10 cellular contexts compared by ENCODE assay signal in the genomic region with DNA sequence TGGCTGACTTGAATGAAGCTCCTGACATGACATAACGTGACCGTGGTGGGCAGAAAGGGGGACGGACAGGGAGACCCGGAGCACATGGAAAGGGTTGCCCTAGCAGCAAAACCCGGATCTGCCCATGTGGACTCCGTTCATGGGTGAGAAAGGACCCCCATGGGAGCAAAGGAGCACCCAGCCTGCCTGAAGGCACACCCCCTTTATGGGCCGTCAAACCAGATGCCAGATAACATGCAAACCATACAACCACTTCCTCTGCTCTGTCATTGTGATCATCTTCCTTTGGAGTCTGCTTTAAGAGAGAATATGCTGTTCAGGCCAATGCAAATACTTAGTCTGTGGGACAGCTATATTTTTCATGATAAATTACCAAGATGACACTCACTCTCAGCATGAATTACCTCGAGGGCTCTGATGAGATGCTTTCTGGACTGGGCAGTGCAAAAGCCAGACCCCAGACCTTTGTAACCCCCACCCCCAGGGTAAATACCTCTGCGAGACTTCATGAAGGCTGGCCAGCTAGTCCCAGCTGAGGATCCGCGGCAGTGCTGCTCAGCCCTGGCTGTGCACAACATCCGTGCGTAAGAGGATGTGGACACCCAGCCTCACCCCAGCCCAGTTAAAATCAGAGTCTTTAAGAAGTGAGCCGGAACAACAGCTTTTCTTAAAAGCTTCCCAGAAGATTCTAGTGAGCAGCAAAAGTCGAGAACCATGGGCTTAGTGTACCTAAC.
DNase-seq lines count a peak whose midpoint lies in the region; ATAC-seq and TF ChIP-seq lines count a peak whose summit lies in the region.
"Had no signal": no experiment of that assay in that cellular context is flagged by ENCODE, and none has a peak within 500 bp of the region (broad histone marks: within the 10 kb centered on the region; RNA-seq: fewer than 3 reads in every experiment).

No MANE protein-coding gene starts in this region.

- no peak overlapping the region for H3K27ac Mint-ChIP-seq in activated T-helper 17 cell treated with anti-CD3 and anti-CD28 coated beads, Interleukin-2, amount 50 U/mL, for 72 hours
- H3K27ac Mint-ChIP-seq in endothelial cell (ENCODE audit: unreplicated experiment), result no peak overlapping the region

- H3K27ac ChIP-seq in BLaER1, result no peak overlapping the region
- H3K27ac ChIP-seq: epithelial cell of prostate had no signal

- H4K20me1 ChIP-seq in BLaER1, result peaks cover 5% of the 10 kb centered on the region; the same call in 1 of the 2 replicates

- peaks cover 6% of the 10 kb centered on the region for H3K4me1 Mint-ChIP-seq in activated T-helper 17 cell treated with anti-CD3 and anti-CD28 coated beads, Interleukin-2, amount 50 U/mL, for 72 hours
- no peaks in the 10 kb centered on the region for H3K4me1 Mint-ChIP-seq in endothelial cell (ENCODE audit: unreplicated experiment)

- H3K36me3 ChIP-seq in BLaER1, result no peaks in the 10 kb centered on the region

- peaks cover 50% of the 10 kb centered on the region for H3K4me1 ChIP-seq in BLaER1

- no peaks in the 10 kb centered on the region for H3K27me3 ChIP-seq in BLaER1

- H3K4me2 ChIP-seq in BLaER1, result peak overlapping the region; percentile 62

- ATAC-seq in GM18861 (IDR thresholded peaks at IDR 0.05; ENCODE audit: unreplicated experiment), result peak; percentile 83
- ATAC-seq in HG03280 (IDR thresholded peaks at IDR 0.05; ENCODE audit: unreplicated experiment), result peak; percentile 78
- peak; percentile 67 for ATAC-seq in activated T-helper 17 cell treated with anti-CD3 and anti-CD28 coated beads, Interleukin-2, amount 50 U/mL, for 72 hours (replicated peaks)

- DNase-seq in endothelial cell (ENCODE audit: low spot score), result no peak
- DNase-seq in stimulated activated CD8-positive, alpha-beta memory T cell treated with anti-CD3 and anti-CD28 coated beads, Interleukin-4, amount 100 ng/mL, for 48 hours, result no peak
- no peak for DNase-seq in stimulated activated naive CD4-positive, alpha-beta T cell (lab: John Stamatoyannopoulos, UW)
- DNase-seq in activated effector memory CD4-positive, alpha-beta T cell treated with Interleukin-2 at 50 U/mL for 16 hours, result no peak
- DNase-seq: NCI-H2107 had no signal

- H3K4me3 Mint-ChIP-seq in activated T-helper 17 cell treated with anti-CD3 and anti-CD28 coated beads, Interleukin-2, amount 50 U/mL, for 72 hours, result no peak overlapping the region
- H3K4me3 Mint-ChIP-seq in endothelial cell (ENCODE audit: unreplicated experiment), result no peak overlapping the region

- no peak overlapping the region for H3K4me3 ChIP-seq in BLaER1

- no peak for TF ChIP-seq CTCF in endothelial cell (IDR thresholded peaks at IDR 0.05; ENCODE audit: unreplicated experiment)

- H3K27me3 Mint-ChIP-seq in activated T-helper 17 cell treated with anti-CD3 and anti-CD28 coated beads, Interleukin-2, amount 50 U/mL, for 72 hours, result peaks cover 16% of the 10 kb centered on the region
- no peaks in the 10 kb centered on the region for H3K27me3 Mint-ChIP-seq in endothelial cell (ENCODE audit: unreplicated experiment)

- H3K9ac ChIP-seq in BLaER1, result no peak overlapping the region

- no peaks in the 10 kb centered on the region for H3K9me3 Mint-ChIP-seq in activated T-helper 17 cell treated with anti-CD3 and anti-CD28 coated beads, Interleukin-2, amount 50 U/mL, for 72 hours
- no peaks in the 10 kb centered on the region for H3K9me3 Mint-ChIP-seq in endothelial cell (ENCODE audit: unreplicated experiment)

- no peaks in the 10 kb centered on the region for H3K36me3 Mint-ChIP-seq in activated T-helper 17 cell treated with anti-CD3 and anti-CD28 coated beads, Interleukin-2, amount 50 U/mL, for 72 hours (ENCODE audit: low read depth)
- peaks cover 3% of the 10 kb centered on the region for H3K36me3 Mint-ChIP-seq in endothelial cell (ENCODE audit: low read depth, unreplicated experiment)

- H3K9me3 ChIP-seq in BLaER1, result no peaks in the 10 kb centered on the region
